27 cellular contexts compared by ENCODE assay signal in the genomic region with DNA sequence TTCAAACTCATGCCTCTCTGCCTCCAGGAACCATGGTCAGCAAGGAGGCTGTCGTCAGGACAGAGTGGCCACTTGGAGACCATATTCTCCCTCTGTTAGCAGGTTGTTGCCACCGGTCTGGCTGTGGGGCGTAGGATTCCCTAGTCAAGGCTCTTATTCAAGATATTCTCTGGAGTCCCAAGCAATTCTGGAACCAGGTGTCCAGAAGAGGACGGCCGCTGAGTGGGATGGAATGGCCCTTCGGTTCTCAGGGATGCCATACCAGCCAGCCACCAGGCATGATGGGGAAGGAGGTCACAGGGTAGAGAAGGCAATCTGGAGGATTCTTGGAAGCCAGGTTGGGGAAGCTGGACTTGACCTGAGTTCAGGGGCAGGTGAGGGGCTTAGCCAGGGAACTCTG.
"Had no signal": no experiment of that assay in that cellular context is flagged by ENCODE, and none has a peak within 500 bp of the region (broad histone marks: within the 10 kb centered on the region; RNA-seq: fewer than 3 reads in every experiment).

No MANE protein-coding gene starts in this region.

- H3K4me3 ChIP-seq: colonic mucosa, coronary artery, dorsolateral prefrontal cortex, esophagus muscularis mucosa, esophagus squamous epithelium, gastroesophageal sphincter, heart left ventricle, heart right ventricle had no signal

- H3K27ac Mint-ChIP-seq: dendritic cell treated with granulocyte-macrophage colony-stimulating factor and Interleukin-4, amounts not matched to agents 40 ng/mL and 50 ng/mL, for 4 days; effector memory CD8-positive, alpha-beta T cell had no signal

- H3K4me3 Mint-ChIP-seq: dendritic cell treated with granulocyte-macrophage colony-stimulating factor and Interleukin-4, amounts not matched to agents 40 ng/mL and 50 ng/mL, for 4 days; effector memory CD8-positive, alpha-beta T cell had no signal

- DNase-seq: colonic mucosa; cortex of kidney; dermis blood vessel endothelial cell; dorsolateral prefrontal cortex; effector CD4-positive, alpha-beta T cell; effector CD8-positive, alpha-beta T cell; effector memory CD4-positive, alpha-beta T cell; effector memory CD8-positive, alpha-beta T cell; erythroblast; esophagus squamous epithelium; foreskin fibroblast; foreskin keratinocyte; foreskin melanocyte; glutamatergic neuron; head of caudate nucleus; heart left ventricle; heart right ventricle had no signal

- FAIRE-seq: colon, endometrium, endothelial cell of umbilical vein, frontal cortex had no signal

- H3K27me3 ChIP-seq: colonic mucosa, foreskin keratinocyte had no signal

- ATAC-seq: effector memory CD8-positive, alpha-beta T cell; esophagus mucosa; foreskin keratinocyte; gastroesophageal sphincter; heart left ventricle; heart right ventricle had no signal

- H3K27ac ChIP-seq: colonic mucosa, coronary artery, dorsolateral prefrontal cortex, epithelial cell of prostate, esophagus muscularis mucosa, esophagus squamous epithelium, foreskin keratinocyte, gastroesophageal sphincter, heart left ventricle, heart right ventricle had no signal

- H3K4me1 ChIP-seq: colonic mucosa, esophagus squamous epithelium, foreskin keratinocyte, gastroesophageal sphincter, heart left ventricle, heart right ventricle had no signal

- H3K9me3 ChIP-seq: colonic mucosa, esophagus muscularis mucosa, esophagus squamous epithelium, gastroesophageal sphincter, heart left ventricle, heart right ventricle had no signal

- H3K9me3 Mint-ChIP-seq: dendritic cell treated with granulocyte-macrophage colony-stimulating factor and Interleukin-4, amounts not matched to agents 40 ng/mL and 50 ng/mL, for 4 days had no signal

- H3K36me3 ChIP-seq: colonic mucosa, esophagus muscularis mucosa, esophagus squamous epithelium, gastroesophageal sphincter, heart left ventricle, heart right ventricle had no signal
